Comparison of ENCODE assay signal across 8 cellular contexts in the genomic region with DNA sequence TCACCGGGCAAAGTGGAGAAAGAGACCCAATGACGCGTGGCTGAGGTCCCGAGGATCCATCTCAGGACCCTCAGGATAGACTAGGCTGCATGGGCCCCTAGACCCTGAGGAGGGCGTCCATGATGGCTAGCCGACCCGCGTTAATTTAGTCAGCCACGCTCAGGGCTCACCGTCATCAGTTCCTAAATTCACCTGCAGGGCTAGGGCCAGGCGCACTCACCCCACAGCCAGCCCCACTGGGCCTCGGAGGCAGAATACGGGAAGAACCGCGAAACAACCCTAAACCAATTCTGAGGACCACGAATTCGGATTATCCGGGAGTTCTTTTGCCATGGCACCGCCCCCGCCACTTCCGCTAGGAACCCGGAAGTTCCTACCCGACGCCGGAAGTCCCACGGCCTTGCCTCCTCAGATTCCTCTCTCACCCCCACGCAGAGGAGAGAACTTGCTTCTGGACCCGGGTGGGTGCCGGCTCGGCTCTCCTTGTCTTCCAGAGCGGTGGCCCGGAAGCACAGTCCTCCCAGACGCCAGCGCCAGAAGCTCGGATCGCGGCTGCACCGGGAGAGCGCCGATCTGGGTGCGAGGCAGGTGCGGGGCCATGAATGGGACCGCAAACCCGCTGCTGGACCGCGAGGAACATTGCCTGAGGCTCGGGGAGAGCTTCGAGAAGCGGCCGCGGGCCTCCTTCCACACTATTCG. TPM values are rescaled to one million over a fixed set of nuclear protein-coding genes. Genes with fewer than 3 reads are reported as not detected.
A peak's percentile ranks its signal among the peaks of the same experiment; 100 is the strongest.
DNase-seq lines count a peak whose midpoint lies in the region; ATAC-seq, FAIRE-seq and TF ChIP-seq lines count a peak whose summit lies in the region.

A gene (plus strand): TSS at position 417 of the 699 bp plus-strand sequence. CDS start 182 bp downstream, at position 599.
A gene with protein sequence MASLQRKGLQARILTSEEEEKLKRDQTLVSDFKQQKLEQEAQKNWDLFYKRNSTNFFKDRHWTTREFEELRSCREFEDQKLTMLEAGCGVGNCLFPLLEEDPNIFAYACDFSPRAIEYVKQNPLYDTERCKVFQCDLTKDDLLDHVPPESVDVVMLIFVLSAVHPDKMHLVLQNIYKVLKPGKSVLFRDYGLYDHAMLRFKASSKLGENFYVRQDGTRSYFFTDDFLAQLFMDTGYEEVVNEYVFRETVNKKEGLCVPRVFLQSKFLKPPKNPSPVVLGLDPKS (minus strand): TSS at position 363 of the 699 bp plus-strand sequence. CDS start 1,033 bp downstream, outside the sequence.

- peak in 2 of 3 experiments; percentile 12 to 22 for TF ChIP-seq CTCF in ascending aorta (IDR thresholded peaks at IDR 0.05)

- H3K9me3 ChIP-seq in ascending aorta, result no peaks in the 10 kb centered on the region

- H3K4me1 ChIP-seq in ascending aorta, result peaks cover 5 to 10% of the 10 kb centered on the region in 2 donors

- H3K27ac ChIP-seq in ascending aorta, result peak within 1 kb of the TSS; percentile 86 to 90

- peak; percentile 80 for DNase-seq in GM12891 (ENCODE audit: insufficient read length, low spot score)
- peak; percentile 2 for DNase-seq in NCI-H1694 (lab: John Stamatoyannopoulos, UW)
- DNase-seq in ascending aorta (ENCODE audit: low spot score in 2 of 2), result peak; percentile 31 to 91
- DNase-seq in hepatic stellate cell (ENCODE audit: low spot score), result peak; percentile 85
- DNase-seq in retina, result peak; percentile 96
- DNase-seq in cortex of kidney (lab: John Stamatoyannopoulos, UW), result no peak

- intact Hi-C loops in T-helper 2 cell treated with Interferon-gamma antibody and Interleukin-4, amounts not matched to agents 100 ng/mL and 5 ng/mL, for 36 hours (cut with micrococcal nuclease), result loop anchor here (1.0 to 10.0 kb wide), 6 partner anchors 110 to 367 kb away; a partner anchor contains a TSS
- intact Hi-C loops in ascending aorta (cut with DNase I), result loop anchor here (5.0 kb wide), 1 partner anchor 220 kb away; a partner anchor contains a TSS

- peak within 1 kb of the TSS; percentile 78 to 93 for H3K4me3 ChIP-seq in ascending aorta

- TF ChIP-seq POLR2A in GM12891 (IDR thresholded peaks at IDR 0.05; ENCODE audit: low read depth, low read length), result peak; percentile 87

- ATAC-seq in HG02763 (IDR thresholded peaks at IDR 0.05; ENCODE audit: unreplicated experiment), result peak; percentile 84

- peak; percentile 87 for FAIRE-seq in GM12891 (lab: Jason Lieb, UNC)

- H3K27me3 ChIP-seq in ascending aorta, result no peaks in the 10 kb centered on the region

- H3K36me3 ChIP-seq in ascending aorta, result peaks cover 3 to 30% of the 10 kb centered on the region in 2 donors

TF ChIP-seq in GM12891, 5 proteins besides CTCF, POLR2A, EP300 and RAD21:
- TF ChIP-seq POLR2AphosphoS5 (IDR thresholded peaks at IDR 0.05; ENCODE audit: low read depth, low read length) (peak; percentile 79), SPI1 (IDR thresholded peaks at IDR 0.05; ENCODE audit: low read depth, low read length) (peak; percentile 57), PAX5 (IDR thresholded peaks at IDR 0.05; ENCODE audit: insufficient read depth, low read length, severe bottlenecking) (no peak), POU2F2 (IDR thresholded peaks at IDR 0.05; ENCODE audit: low read depth, low read length) (peak; percentile 83), TAF1 (IDR thresholded peaks at IDR 0.05; ENCODE audit: low read depth, low read length) (peak; percentile 78)

RNA-seq across cellular contexts. Expression of the first gene that starts in this region (rescaled TPM):
- polyA plus RNA-seq in GM12891 (2012; ENCODE audit: low read depth, missing spikeins), result 9.0 TPM
- 27.8 and 28.9 TPM in 2 replicates for total RNA-seq in T-helper 2 cell treated with Interferon-gamma antibody and Interleukin-4, amounts not matched to agents 100 ng/mL and 5 ng/mL, for 36 hours
- 5.2 TPM for total RNA-seq in ascending aorta

RNA-seq across cellular contexts. Expression of the second gene that starts in this region (rescaled TPM):
- polyA plus RNA-seq in GM12891 (2012; ENCODE audit: low read depth, missing spikeins), result 12.1 TPM
- total RNA-seq in T-helper 2 cell treated with Interferon-gamma antibody and Interleukin-4, amounts not matched to agents 100 ng/mL and 5 ng/mL, for 36 hours, result 17.9 and 18.1 TPM in 2 replicates
- 8.0 TPM for total RNA-seq in ascending aorta
